Comparison of ENCODE assay signal across 20 cellular contexts in the genomic region with DNA sequence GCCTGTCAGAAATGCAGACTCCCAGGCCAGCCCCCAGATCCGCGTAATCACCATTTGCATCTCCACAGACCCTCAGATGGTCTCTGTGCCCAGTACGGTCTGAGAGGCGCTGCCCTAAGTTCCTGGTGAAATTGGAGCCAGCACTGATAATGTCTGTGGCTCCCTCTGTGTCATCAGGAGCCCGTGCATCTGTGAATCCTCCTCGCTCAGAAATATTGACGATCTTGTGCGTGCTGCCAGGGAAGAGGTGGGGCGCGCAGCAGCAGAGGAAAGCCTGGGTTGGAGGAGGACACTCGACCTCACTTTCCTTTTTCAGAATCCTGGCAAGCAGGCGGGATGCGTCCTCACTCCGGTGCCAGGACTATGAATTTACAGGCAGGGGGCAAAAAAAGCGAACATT.
DNase-seq lines count a peak whose midpoint lies in the region; ATAC-seq and TF ChIP-seq lines count a peak whose summit lies in the region.
"Had no signal": no experiment of that assay in that cellular context is flagged by ENCODE, and none has a peak within 500 bp of the region (broad histone marks: within the 10 kb centered on the region; RNA-seq: fewer than 3 reads in every experiment).

No MANE protein-coding gene starts in this region.

- no peaks in the 10 kb centered on the region for H3K36me3 ChIP-seq in gastroesophageal sphincter
- no peaks in the 10 kb centered on the region for H3K36me3 ChIP-seq in upper lobe of left lung
- H3K36me3 ChIP-seq: BLaER1 had no signal

- no peaks in the 10 kb centered on the region for H3K9me3 Mint-ChIP-seq in mesothelial cell of epicardium
- peaks cover 0 to 2% of the 10 kb centered on the region in 2 donors for H3K9me3 Mint-ChIP-seq in stimulated activated naive B cell treated with anti-CD40 and anti-IgM and Interleukin-4, amounts not matched to agents 10 μg/mL and 1 μg/mL and 100 μg/mL, for 72 hours

- no peak overlapping the region for H3K27ac Mint-ChIP-seq in mesothelial cell of epicardium
- H3K27ac Mint-ChIP-seq in stimulated activated naive B cell treated with anti-CD40 and anti-IgM and Interleukin-4, amounts not matched to agents 10 μg/mL and 1 μg/mL and 100 μg/mL, for 72 hours, result no peak overlapping the region
- H3K27ac Mint-ChIP-seq: activated T-helper 17 cell treated with anti-CD3 and anti-CD28 coated beads, Interleukin-2, amount 50 U/mL, for 72 hours had no signal

- H3K4me3 Mint-ChIP-seq in mesothelial cell of epicardium, result peak overlapping the region; percentile 42
- no peak overlapping the region for H3K4me3 Mint-ChIP-seq in stimulated activated naive B cell treated with anti-CD40 and anti-IgM and Interleukin-4, amounts not matched to agents 10 μg/mL and 1 μg/mL and 100 μg/mL, for 72 hours
- H3K4me3 Mint-ChIP-seq: activated T-helper 17 cell treated with anti-CD3 and anti-CD28 coated beads, Interleukin-2, amount 50 U/mL, for 72 hours had no signal

- no peaks in the 10 kb centered on the region for H3K4me1 ChIP-seq in gastroesophageal sphincter
- H3K4me1 ChIP-seq in upper lobe of left lung, result peaks cover 0 to 16% (median 7%) of the 10 kb centered on the region in 4 donors
- H3K4me1 ChIP-seq: BLaER1 had no signal

- no peak for TF ChIP-seq EP300 in gastroesophageal sphincter (IDR thresholded peaks at IDR 0.05)
- TF ChIP-seq EP300 in upper lobe of left lung (IDR thresholded peaks at IDR 0.05), result no peak

- TF ChIP-seq CTCF in gastroesophageal sphincter (IDR thresholded peaks at IDR 0.05) (no peak), mesothelial cell of epicardium (IDR thresholded peaks at IDR 0.05; ENCODE audit: unreplicated experiment) (no peak), upper lobe of left lung (IDR thresholded peaks at IDR 0.05) (no peak)

- H3K4me3 ChIP-seq in gastroesophageal sphincter (peak overlapping the region in 1 of 2 donors; percentile 17), upper lobe of left lung (peak overlapping the region in 3 of 4 donors; percentile 19 to 33 (median 25))
- H3K4me3 ChIP-seq: BLaER1, lung had no signal

- H3K27me3 ChIP-seq in gastroesophageal sphincter (peaks cover 38% of the 10 kb centered on the region), upper lobe of left lung (no peaks in the 10 kb centered on the region)

- H3K27ac ChIP-seq in gastroesophageal sphincter, result peak overlapping the region in 3 of 4 donors; percentile 31 to 60 (median 44)
- no peak overlapping the region for H3K27ac ChIP-seq in upper lobe of left lung
- H3K27ac ChIP-seq: 22Rv1, BLaER1 had no signal

- H3K9me3 ChIP-seq in gastroesophageal sphincter (no peaks in the 10 kb centered on the region), upper lobe of left lung (no peaks in the 10 kb centered on the region)
- H3K9me3 ChIP-seq: BLaER1 had no signal

- H3K36me3 Mint-ChIP-seq in mesothelial cell of epicardium, result no peaks in the 10 kb centered on the region
- H3K36me3 Mint-ChIP-seq in stimulated activated naive B cell treated with anti-CD40 and anti-IgM and Interleukin-4, amounts not matched to agents 10 μg/mL and 1 μg/mL and 100 μg/mL, for 72 hours, result no peaks in the 10 kb centered on the region

- no peak for TF ChIP-seq POLR2A in gastroesophageal sphincter (IDR thresholded peaks at IDR 0.05)
- no peak for TF ChIP-seq POLR2A in upper lobe of left lung (IDR thresholded peaks at IDR 0.05)

- peaks cover 67% of the 10 kb centered on the region for H3K27me3 Mint-ChIP-seq in mesothelial cell of epicardium (ENCODE audit: low read depth)
- H3K27me3 Mint-ChIP-seq in stimulated activated naive B cell treated with anti-CD40 and anti-IgM and Interleukin-4, amounts not matched to agents 10 μg/mL and 1 μg/mL and 100 μg/mL, for 72 hours, result no peaks in the 10 kb centered on the region
- H3K27me3 Mint-ChIP-seq: activated T-helper 17 cell treated with anti-CD3 and anti-CD28 coated beads, Interleukin-2, amount 50 U/mL, for 72 hours had no signal

- WGBS in gastroesophageal sphincter (ENCODE audit: low coverage in 1 of 2), 2 donors, result 0 to 19% methylated on average over 1 to 11 of the region's 15 CpGs
- 51 to 59% methylated on average over 11 to 15 of the region's 15 CpGs for WGBS in upper lobe of left lung, 2 donors

- DNase-seq in DMS153 (lab: John Stamatoyannopoulos, UW), result peak; percentile 34
- no peak for DNase-seq in DMS153 treated with DMSO at 0.1 percent for 48 hours (lab: John Stamatoyannopoulos, UW; ENCODE audit: unreplicated experiment)
- DNase-seq in mesothelial cell of epicardium (ENCODE audit: low spot score in 2 of 2, unreplicated experiment in 2 of 2), result no peak
- DNase-seq in upper lobe of left lung, result no peak
- DNase-seq in stimulated activated naive B cell treated with anti-CD40 and anti-IgM and Interleukin-4, amounts not matched to agents 10 μg/mL and 1 μg/mL and 100 μg/mL, for 72 hours, result no peak
- no peak for DNase-seq in hypothalamus (lab: John Stamatoyannopoulos, UW)
- DNase-seq: amniotic stem cell; DMS79 treated with DMSO at 0.1 percent for 48 hours; KBM-7; NCI-H1417; NCI-H446; PC-3; stimulated activated naive CD4-positive, alpha-beta T cell had no signal

- ATAC-seq in gastroesophageal sphincter, result no peak
- ATAC-seq in upper lobe of left lung (ENCODE audit: low FRiP score in 2 of 2), result peak in 1 of 2 donors; percentile 63
- ATAC-seq in stimulated activated naive B cell treated with anti-CD40 and anti-IgM and Interleukin-4, amounts not matched to agents 10 μg/mL and 1 μg/mL and 100 μg/mL, for 72 hours (replicated peaks), result no peak
- ATAC-seq in HG03520 (IDR thresholded peaks at IDR 0.05; ENCODE audit: unreplicated experiment), result no peak
- ATAC-seq: activated T-helper 17 cell treated with anti-CD3 and anti-CD28 coated beads, Interleukin-2, amount 50 U/mL, for 72 hours; HCT116; PC-3 had no signal

- peaks cover 16% of the 10 kb centered on the region for H3K4me1 Mint-ChIP-seq in mesothelial cell of epicardium
- no peaks in the 10 kb centered on the region for H3K4me1 Mint-ChIP-seq in stimulated activated naive B cell treated with anti-CD40 and anti-IgM and Interleukin-4, amounts not matched to agents 10 μg/mL and 1 μg/mL and 100 μg/mL, for 72 hours
- H3K4me1 Mint-ChIP-seq: activated T-helper 17 cell treated with anti-CD3 and anti-CD28 coated beads, Interleukin-2, amount 50 U/mL, for 72 hours had no signal

Comparison
In these comparisons a context has a peak if more than half of its experiments do, and no peak if none do; other contexts are left out.
1. H3K27ac ChIP-seq: peak in gastroesophageal sphincter (3 of 4); none in upper lobe of left lung (0 of 4).